8 cellular contexts compared by ENCODE assay signal in the genomic region with DNA sequence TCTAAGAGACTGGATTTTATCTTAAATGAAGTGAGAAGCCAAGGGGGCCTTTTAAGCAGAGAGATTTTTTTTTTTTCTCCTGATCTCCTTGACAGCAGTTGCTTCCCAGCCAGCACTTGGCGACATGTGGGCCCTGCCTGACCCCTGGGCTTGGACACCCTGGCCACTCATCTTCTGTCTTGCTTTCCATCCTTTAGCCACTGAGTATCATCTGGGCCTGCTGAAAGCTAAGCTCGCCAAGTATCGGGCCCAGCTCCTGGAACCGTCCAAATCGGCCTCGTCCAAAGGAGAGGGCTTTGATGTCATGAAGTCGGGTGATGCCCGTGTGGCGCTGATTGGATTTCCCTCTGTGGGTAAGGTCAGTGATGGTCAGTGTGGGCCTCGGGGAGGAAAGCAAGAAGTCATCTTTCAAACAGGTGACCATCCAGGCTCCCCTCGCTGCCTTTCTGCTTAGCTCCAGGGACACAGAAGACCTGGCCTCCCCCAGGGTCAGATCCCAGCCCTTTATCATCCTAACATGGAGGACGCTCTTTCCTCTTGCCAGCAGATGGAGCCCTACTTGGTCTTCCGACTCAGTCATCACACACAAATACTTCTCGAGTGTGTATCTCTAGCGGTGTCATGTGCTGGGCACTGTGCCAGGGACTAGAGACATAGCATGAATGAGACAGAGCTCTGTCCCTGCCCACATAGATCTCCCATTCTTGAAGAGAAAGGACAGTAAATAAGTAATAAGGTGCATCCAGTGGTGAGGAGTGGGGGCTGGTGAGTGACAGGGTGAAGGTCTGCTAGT. TPM values are rescaled to one million over a fixed set of nuclear protein-coding genes. Genes with fewer than 3 reads are reported as not detected.
DNase-seq lines count a peak whose midpoint lies in the region; ATAC-seq and FAIRE-seq lines count a peak whose summit lies in the region.

No MANE protein-coding gene starts in this region.

- POLR2A ChIA-PET in activated CD8-positive, alpha-beta T cell treated with anti-CD3 and anti-CD28 coated beads, Interleukin-2, amount 10 ng/mL, durations not matched to agents 7 days and 5 days (lab: Charles Lee), result interaction anchor here (0.5 kb wide), 1 partner anchor 206 kb away, joined by 3 read pairs; no protein-coding TSS in a partner anchor

- H3K27ac Mint-ChIP-seq in IgD-negative memory B cell, result peak overlapping the region in 2 of 3 donors; percentile 47 to 71
- H3K27ac Mint-ChIP-seq in activated CD8-positive, alpha-beta T cell treated with anti-CD3 and anti-CD28 coated beads, Interleukin-2, amount 10 ng/mL, durations not matched to agents 7 days and 5 days, result no peak overlapping the region

- no peak overlapping the region for H3K4me3 Mint-ChIP-seq in IgD-negative memory B cell
- no peak overlapping the region for H3K4me3 Mint-ChIP-seq in activated CD8-positive, alpha-beta T cell treated with anti-CD3 and anti-CD28 coated beads, Interleukin-2, amount 10 ng/mL, durations not matched to agents 7 days and 5 days

- FAIRE-seq in frontal cortex (lab: Jason Lieb, UNC), result no peak

- H3K36me3 Mint-ChIP-seq in IgD-negative memory B cell, result peaks cover 9% of the 10 kb centered on the region
- peaks cover 34% of the 10 kb centered on the region for H3K36me3 Mint-ChIP-seq in activated CD8-positive, alpha-beta T cell treated with anti-CD3 and anti-CD28 coated beads, Interleukin-2, amount 10 ng/mL, durations not matched to agents 7 days and 5 days (ENCODE audit: low read depth)

- no peaks in the 10 kb centered on the region for H3K9me3 Mint-ChIP-seq in IgD-negative memory B cell
- H3K9me3 Mint-ChIP-seq in activated CD8-positive, alpha-beta T cell treated with anti-CD3 and anti-CD28 coated beads, Interleukin-2, amount 10 ng/mL, durations not matched to agents 7 days and 5 days (ENCODE audit: insufficient read depth), result no peaks in the 10 kb centered on the region

- no peaks in the 10 kb centered on the region for H3K27me3 Mint-ChIP-seq in IgD-negative memory B cell
- H3K27me3 Mint-ChIP-seq in activated CD8-positive, alpha-beta T cell treated with anti-CD3 and anti-CD28 coated beads, Interleukin-2, amount 10 ng/mL, durations not matched to agents 7 days and 5 days (ENCODE audit: low read depth), result no peaks in the 10 kb centered on the region

- H3K4me1 Mint-ChIP-seq in IgD-negative memory B cell, result peaks cover under 1 to 10% (median 9%) of the 10 kb centered on the region in 3 donors
- H3K4me1 Mint-ChIP-seq in activated CD8-positive, alpha-beta T cell treated with anti-CD3 and anti-CD28 coated beads, Interleukin-2, amount 10 ng/mL, durations not matched to agents 7 days and 5 days (ENCODE audit: low read depth), result peaks cover 11% of the 10 kb centered on the region

- CTCF ChIA-PET in activated CD8-positive, alpha-beta T cell treated with anti-CD3 and anti-CD28 coated beads, Interleukin-2, amount 10 ng/mL, durations not matched to agents 7 days and 5 days (lab: Charles Lee), result no interaction called here

- peak; percentile 18 for ATAC-seq in activated CD8-positive, alpha-beta T cell treated with anti-CD3 and anti-CD28 coated beads, Interleukin-2, amount 10 ng/mL, durations not matched to agents 7 days and 5 days
- ATAC-seq in HG03571 (IDR thresholded peaks at IDR 0.05; ENCODE audit: unreplicated experiment), result no peak

- DNase-seq in ELF-1 (ENCODE audit: low read depth, low spot score), result peak; percentile 34
- DNase-seq in activated CD8-positive, alpha-beta T cell treated with anti-CD3 and anti-CD28 coated beads, Interleukin-2, amount 10 ng/mL, durations not matched to agents 7 days and 5 days, result no peak
- DNase-seq in iris pigment epithelial cell (ENCODE audit: low read depth), result peak; percentile 91
- DNase-seq in DMS153 treated with DMSO at 0.1 percent for 48 hours (lab: John Stamatoyannopoulos, UW; ENCODE audit: unreplicated experiment), result no peak
- DNase-seq in frontal cortex (ENCODE audit: low spot score in 2 of 2), result no peak
- DNase-seq in UCSD-AML1 (lab: John Stamatoyannopoulos, UW; ENCODE audit: unreplicated experiment), result no peak

RNA-seq across cellular contexts. Expression of gene DRG2, which starts 6.1 kb away (rescaled TPM):
- polyA plus RNA-seq in IgD-negative memory B cell, result 47.8 TPM
- 10 to 100 TPM; 48.1 to 53.5 TPM for total RNA-seq in activated CD8-positive, alpha-beta T cell treated with anti-CD3 and anti-CD28 coated beads, Interleukin-2, amount 10 ng/mL, durations not matched to agents 7 days and 5 days
- total RNA-seq in frontal cortex, result 14.3 TPM

RNA-seq across cellular contexts. Expression of gene MYO15A, which starts 14.7 kb away (rescaled TPM):
- polyA plus RNA-seq in IgD-negative memory B cell, result 0.48 TPM
- under 1 TPM; 0.34 TPM for total RNA-seq in activated CD8-positive, alpha-beta T cell treated with anti-CD3 and anti-CD28 coated beads, Interleukin-2, amount 10 ng/mL, durations not matched to agents 7 days and 5 days
- total RNA-seq in frontal cortex, result 2.4 TPM

RNA-seq across cellular contexts. Expression of gene GID4, which starts 54.6 kb away (rescaled TPM):
- 7.7 TPM for polyA plus RNA-seq in IgD-negative memory B cell
- 1 to 10 TPM; 8.3 to 8.9 TPM for total RNA-seq in activated CD8-positive, alpha-beta T cell treated with anti-CD3 and anti-CD28 coated beads, Interleukin-2, amount 10 ng/mL, durations not matched to agents 7 days and 5 days
- total RNA-seq in frontal cortex, result 7.7 TPM

RNA-seq across cellular contexts. Expression of gene ATPAF2, which starts 54.8 kb away (rescaled TPM):
- 41.5 TPM for polyA plus RNA-seq in IgD-negative memory B cell
- total RNA-seq in activated CD8-positive, alpha-beta T cell treated with anti-CD3 and anti-CD28 coated beads, Interleukin-2, amount 10 ng/mL, durations not matched to agents 7 days and 5 days, result 10 to 100 TPM; 23.9 to 27.0 TPM
- total RNA-seq in frontal cortex, result 28.1 TPM

Comparison
In these comparisons a context has a peak if more than half of its experiments do, and no peak if none do; other contexts are left out.
1. DNase-seq: peak in ELF-1 (single experiment) and iris pigment epithelial cell (single experiment); none in activated CD8-positive, alpha-beta T cell treated with anti-CD3 and anti-CD28 coated beads, Interleukin-2, amount 10 ng/mL, durations not matched to agents 7 days and 5 days (single experiment), DMS153 treated with DMSO at 0.1 percent for 48 hours (single experiment), frontal cortex (0 of 2) and UCSD-AML1 (single experiment).